In genomic region chr6:157981132-157981394, GRCh38 we compare ENCODE assay signal across 8 cellular contexts. TPM values are rescaled to one million over a fixed set of nuclear protein-coding genes. Genes with fewer than 3 reads are reported as not detected.
DNase-seq lines count a peak whose midpoint lies in the region; ATAC-seq and TF ChIP-seq lines count a peak whose summit lies in the region.

No MANE protein-coding gene starts in this region.

- peak overlapping the region; percentile 36; the same call in 1 of the 2 replicates for H3K9ac ChIP-seq in iPS-20b (ENCODE audit: low read depth, low read length)

- H3K4me3 Mint-ChIP-seq in CD4-positive, alpha-beta T cell: peak overlapping the region; percentile 87
- peak overlapping the region; percentile 96 for H3K4me3 Mint-ChIP-seq in activated CD4-positive, alpha-beta memory T cell treated with anti-CD3 and anti-CD28 coated beads, Interleukin-2, amount 10 ng/mL, durations not matched to agents 7 days and 5 days
- H3K4me3 Mint-ChIP-seq in stimulated activated naive CD8-positive, alpha-beta T cell treated with anti-CD3 and anti-CD28 coated beads, Interleukin-15, amount 100 ng/mL, for 72 hours: peak overlapping the region; percentile 74 to 83

- H3K27ac Mint-ChIP-seq in CD4-positive, alpha-beta T cell: peak overlapping the region; percentile 63
- peak overlapping the region; percentile 19 for H3K27ac Mint-ChIP-seq in activated CD4-positive, alpha-beta memory T cell treated with anti-CD3 and anti-CD28 coated beads, Interleukin-2, amount 10 ng/mL, durations not matched to agents 7 days and 5 days
- H3K27ac Mint-ChIP-seq in stimulated activated naive CD8-positive, alpha-beta T cell treated with anti-CD3 and anti-CD28 coated beads, Interleukin-15, amount 100 ng/mL, for 72 hours: peak overlapping the region; percentile 38 to 84

- no peak for TF ChIP-seq CTCF in CD4-positive, alpha-beta T cell (IDR thresholded peaks at IDR 0.05)

- no peaks in the 10 kb centered on the region for H3K36me3 ChIP-seq in H7 (replicated peaks; ENCODE audit: control insufficient read depth, insufficient read depth, low read length)
- H3K36me3 ChIP-seq in iPS-20b (ENCODE audit: insufficient read depth, low read depth, low read length): no peaks in the 10 kb centered on the region

- CTCF ChIA-PET in CD4-positive, alpha-beta T cell (lab: Charles Lee): interaction anchor here (1.2 to 5.2 kb wide), 4 partner anchors 10 to 225 kb away, joined by 3 to 34 read pairs (median 4); no protein-coding TSS in a partner anchor
- CTCF ChIA-PET in activated CD4-positive, alpha-beta memory T cell treated with anti-CD3 and anti-CD28 coated beads, Interleukin-2, amount 10 ng/mL, durations not matched to agents 7 days and 5 days (lab: Charles Lee): interaction anchor here (1.2 to 6.5 kb wide), 4 partner anchors 19 to 91 kb away, joined by 3 to 67 read pairs (median 32); no protein-coding TSS in a partner anchor

- H3K9me3 Mint-ChIP-seq in CD4-positive, alpha-beta T cell: no peaks in the 10 kb centered on the region
- no peaks in the 10 kb centered on the region for H3K9me3 Mint-ChIP-seq in activated CD4-positive, alpha-beta memory T cell treated with anti-CD3 and anti-CD28 coated beads, Interleukin-2, amount 10 ng/mL, durations not matched to agents 7 days and 5 days
- H3K9me3 Mint-ChIP-seq in stimulated activated naive CD8-positive, alpha-beta T cell treated with anti-CD3 and anti-CD28 coated beads, Interleukin-15, amount 100 ng/mL, for 72 hours: no peaks in the 10 kb centered on the region

- H3K9me3 ChIP-seq in CD4-positive, alpha-beta T cell (ENCODE audit: control insufficient read depth, low read length): no peaks in the 10 kb centered on the region
- no peaks in the 10 kb centered on the region for H3K9me3 ChIP-seq in iPS-20b (ENCODE audit: insufficient read depth, low read depth, low read length)

- H3K27ac ChIP-seq in CD4-positive, alpha-beta T cell (ENCODE audit: low read depth, low read length): no peak overlapping the region
- H3K27ac ChIP-seq in iPS-20b (ENCODE audit: low read length): no peak overlapping the region

- intact Hi-C loops in CD4-positive, alpha-beta T cell (cut with DNase I, micrococcal nuclease): loop anchor here (2.0 to 10.0 kb wide), 7 partner anchors 46 to 956 kb away; partner anchors contain the start of gene TMEM181 (in 1 of the 2)

- peaks cover 11% of the 10 kb centered on the region for H3K36me3 Mint-ChIP-seq in CD4-positive, alpha-beta T cell (ENCODE audit: low read depth)
- H3K36me3 Mint-ChIP-seq in activated CD4-positive, alpha-beta memory T cell treated with anti-CD3 and anti-CD28 coated beads, Interleukin-2, amount 10 ng/mL, durations not matched to agents 7 days and 5 days (ENCODE audit: low read depth): peaks cover 15% of the 10 kb centered on the region

- peaks cover 22% of the 10 kb centered on the region for H3K4me1 ChIP-seq in iPS-20b (ENCODE audit: insufficient read depth, low read length)

- no peak for ATAC-seq in CD4-positive, alpha-beta T cell (ENCODE audit: poor library complexity)
- no peak for ATAC-seq in stimulated activated naive CD8-positive, alpha-beta T cell treated with anti-CD3 and anti-CD28 coated beads, Interleukin-15, amount 100 ng/mL, for 72 hours

- POLR2A ChIA-PET in CD4-positive, alpha-beta T cell (lab: Charles Lee): interaction anchor here (0.5 to 2.5 kb wide), 8 partner anchors 9 to 217 kb away, joined by 3 to 18 read pairs (median 4); no protein-coding TSS in a partner anchor
- POLR2A ChIA-PET in activated CD4-positive, alpha-beta memory T cell treated with anti-CD3 and anti-CD28 coated beads, Interleukin-2, amount 10 ng/mL, durations not matched to agents 7 days and 5 days (lab: Charles Lee): interaction anchor here (0.9 to 1.6 kb wide), 7 partner anchors 9 to 889 kb away, joined by 3 to 6 read pairs (median 3); no protein-coding TSS in a partner anchor

- DNase-seq in CD4-positive, alpha-beta T cell: peak in 2 of 10 experiments; percentile 15 to 19
- peak; percentile 75 for DNase-seq in H7
- DNase-seq in activated CD4-positive, alpha-beta memory T cell treated with anti-CD3 and anti-CD28 coated beads, Interleukin-2, amount 10 ng/mL, durations not matched to agents 7 days and 5 days: no peak
- DNase-seq in stimulated activated naive CD8-positive, alpha-beta T cell treated with anti-CD3 and anti-CD28 coated beads, Interleukin-15, amount 100 ng/mL, for 72 hours: peak in 1 of 2 donors; percentile 21
- no peak for DNase-seq in GM19238 (ENCODE audit: insufficient read length, low spot score)
- no peak for DNase-seq in stimulated activated CD4-positive, alpha-beta T cell treated with anti-CD3 and anti-CD28 coated beads, Interleukin-4, amount 100 ng/mL, for 24 hours
- no peak for DNase-seq in DMS 273 treated with DMSO at 0.1 percent for 48 hours (lab: John Stamatoyannopoulos, UW)

- peak overlapping the region; percentile 75 for H3K4me3 ChIP-seq in H7 (ENCODE audit: insufficient read depth, low read depth, low read length)
- peak overlapping the region; percentile 69; the same call in 1 of the 2 replicates for H3K4me3 ChIP-seq in iPS-20b (ENCODE audit: low read length)

- peaks cover 55% of the 10 kb centered on the region for H3K4me1 Mint-ChIP-seq in CD4-positive, alpha-beta T cell (ENCODE audit: low read depth)
- peaks cover 54% of the 10 kb centered on the region for H3K4me1 Mint-ChIP-seq in activated CD4-positive, alpha-beta memory T cell treated with anti-CD3 and anti-CD28 coated beads, Interleukin-2, amount 10 ng/mL, durations not matched to agents 7 days and 5 days
- H3K4me1 Mint-ChIP-seq in stimulated activated naive CD8-positive, alpha-beta T cell treated with anti-CD3 and anti-CD28 coated beads, Interleukin-15, amount 100 ng/mL, for 72 hours: peaks cover 64% of the 10 kb centered on the region

- no peaks in the 10 kb centered on the region for H3K27me3 Mint-ChIP-seq in CD4-positive, alpha-beta T cell
- peaks cover 10% of the 10 kb centered on the region for H3K27me3 Mint-ChIP-seq in activated CD4-positive, alpha-beta memory T cell treated with anti-CD3 and anti-CD28 coated beads, Interleukin-2, amount 10 ng/mL, durations not matched to agents 7 days and 5 days
- peaks cover 24% of the 10 kb centered on the region for H3K27me3 Mint-ChIP-seq in stimulated activated naive CD8-positive, alpha-beta T cell treated with anti-CD3 and anti-CD28 coated beads, Interleukin-15, amount 100 ng/mL, for 72 hours

- H3K27me3 ChIP-seq in CD4-positive, alpha-beta T cell (ENCODE audit: control insufficient read depth, insufficient read depth, low read length): no peaks in the 10 kb centered on the region
- H3K27me3 ChIP-seq in H7 (ENCODE audit: control insufficient read depth, insufficient read depth, low read length) (peaks cover 9% of the 10 kb centered on the region), iPS-20b (ENCODE audit: insufficient read depth, low read length) (peaks cover 42% of the 10 kb centered on the region)

RNA-seq across cellular contexts. Expression of gene SYNJ2, which starts 0.6 kb away (rescaled TPM):
- 10 to 100 TPM; 34.6 to 38.0 TPM for total RNA-seq in CD4-positive, alpha-beta T cell
- total RNA-seq in H7 (2014; rRNA removed; shearing (Covaris generic)): 10.7 and 15.0 TPM in 2 replicates
- total RNA-seq in activated CD4-positive, alpha-beta memory T cell treated with anti-CD3 and anti-CD28 coated beads, Interleukin-2, amount 10 ng/mL, durations not matched to agents 7 days and 5 days: 10 to 100 TPM; 36.8 to 39.1 TPM
